8 cellular contexts compared by ENCODE assay signal in genomic region chr20:47576516-47577033, GRCh38.
A peak's percentile ranks its signal among the peaks of the same experiment; 100 is the strongest.
DNase-seq lines count a peak whose midpoint lies in the region; ATAC-seq and TF ChIP-seq lines count a peak whose summit lies in the region.

No MANE protein-coding gene starts in this region.

- no peaks in the 10 kb centered on the region for H3K27me3 Mint-ChIP-seq in activated CD8-positive, alpha-beta memory T cell treated with anti-CD3 and anti-CD28 coated beads, Interleukin-2, amount 10 ng/mL, durations not matched to agents 7 days and 5 days

- peak overlapping the region; percentile 50 for H3K4me3 Mint-ChIP-seq in activated CD8-positive, alpha-beta memory T cell treated with anti-CD3 and anti-CD28 coated beads, Interleukin-2, amount 10 ng/mL, durations not matched to agents 7 days and 5 days

- intact Hi-C loops in heart left ventricle (cut with DNase I), result loop anchor here in 7 of 10 donors (2.0 to 10.0 kb wide), 5 partner anchors 36 to 89 kb away; partner anchors contain the start of gene NCOA3 (in 6 of the 7)

- peaks cover 52% of the 10 kb centered on the region for H3K4me1 Mint-ChIP-seq in activated CD8-positive, alpha-beta memory T cell treated with anti-CD3 and anti-CD28 coated beads, Interleukin-2, amount 10 ng/mL, durations not matched to agents 7 days and 5 days

- peak in 2 of 12 donors; percentile 19 to 22 for TF ChIP-seq CTCF in heart left ventricle (IDR thresholded peaks at IDR 0.05)

- H3K9me3 Mint-ChIP-seq in activated CD8-positive, alpha-beta memory T cell treated with anti-CD3 and anti-CD28 coated beads, Interleukin-2, amount 10 ng/mL, durations not matched to agents 7 days and 5 days (ENCODE audit: low read depth), result no peaks in the 10 kb centered on the region

- H3K9me3 ChIP-seq in adipocyte (ENCODE audit: control insufficient read depth, low read length) (peaks cover 2% of the 10 kb centered on the region), heart left ventricle (peaks cover 0 to 6% (median 1%) of the 10 kb centered on the region in 12 donors)

- CTCF ChIA-PET in activated CD8-positive, alpha-beta memory T cell treated with anti-CD3 and anti-CD28 coated beads, Interleukin-2, amount 10 ng/mL, durations not matched to agents 7 days and 5 days (lab: Charles Lee), result interaction anchor here (0.8 to 1.8 kb wide), 2 partner anchors 19 to 37 kb away, joined by 3 to 9 read pairs; no protein-coding TSS in a partner anchor

- DNase-seq in activated CD8-positive, alpha-beta memory T cell treated with anti-CD3 and anti-CD28 coated beads, Interleukin-2, amount 10 ng/mL, durations not matched to agents 7 days and 5 days, result no peak
- no peak for DNase-seq in activated CD8-positive, alpha-beta memory T cell treated with anti-CD3 and anti-CD28 coated beads, Interleukin-2, amount 50 U/mL, for 4 hours
- DNase-seq in NCI-H524 treated with DMSO at 0.1 percent for 48 hours (lab: John Stamatoyannopoulos, UW) (peak; percentile 47), adipocyte (ENCODE audit: low read depth) (peak; percentile 90), heart left ventricle (peak in 4 of 5 donors; percentile 55 to 81 (median 70)), pulmonary artery endothelial cell (ENCODE audit: low read depth, low spot score) (peak; percentile 77)

- peak overlapping the region in 11 of 12 donors; percentile 39 to 78 (median 62) for H3K27ac ChIP-seq in heart left ventricle

- H3K4me3 ChIP-seq in adipocyte (ENCODE audit: low read length) (peak overlapping the region; percentile 71), heart left ventricle (peak overlapping the region in 8 of 12 donors; percentile 6 to 44 (median 23))

- H3K4me1 ChIP-seq in adipocyte (ENCODE audit: control insufficient read depth, insufficient read depth, low read length) (peaks cover 40% of the 10 kb centered on the region), heart left ventricle (peaks cover 18 to 88% (median 70%) of the 10 kb centered on the region in 12 donors)

- 0 to 2% (median 1%) methylated on average over 4 of the region's 4 CpGs for WGBS in heart left ventricle, 4 donors

- TF ChIP-seq POLR2A in heart left ventricle (IDR thresholded peaks at IDR 0.05), result peak in 1 of 2 donors; percentile 22

- H3K27ac Mint-ChIP-seq in activated CD8-positive, alpha-beta memory T cell treated with anti-CD3 and anti-CD28 coated beads, Interleukin-2, amount 10 ng/mL, durations not matched to agents 7 days and 5 days, result peak overlapping the region; percentile 60

- H3K36me3 ChIP-seq in adipocyte (ENCODE audit: control insufficient read depth, insufficient read depth, low read length, severe bottlenecking) (peaks cover 5% of the 10 kb centered on the region), heart left ventricle (peaks cover 0 to 3% (median 0%) of the 10 kb centered on the region in 9 donors)

- H3K36me3 Mint-ChIP-seq in activated CD8-positive, alpha-beta memory T cell treated with anti-CD3 and anti-CD28 coated beads, Interleukin-2, amount 10 ng/mL, durations not matched to agents 7 days and 5 days, result peaks cover 13% of the 10 kb centered on the region

- H3K9ac ChIP-seq in adipocyte (ENCODE audit: low read length), result peak overlapping the region; percentile 69

- H3K27me3 ChIP-seq in adipocyte (replicated peaks; ENCODE audit: control insufficient read depth, insufficient read depth, low read length), result no peaks in the 10 kb centered on the region
- H3K27me3 ChIP-seq in heart left ventricle, result no peaks in the 10 kb centered on the region

- ATAC-seq in activated CD8-positive, alpha-beta memory T cell treated with anti-CD3 and anti-CD28 coated beads, Interleukin-2, amount 10 ng/mL, durations not matched to agents 7 days and 5 days, result peak; percentile 83
- ATAC-seq in HG02981 (IDR thresholded peaks at IDR 0.05; ENCODE audit: unreplicated experiment) (peak; percentile 68), heart left ventricle (peak; percentile 85 to 97 (median 94)), HG02970 (IDR thresholded peaks at IDR 0.05; ENCODE audit: low FRiP score, unreplicated experiment) (no peak)

Comparison
In these comparisons a context has a peak if more than half of its experiments do, and no peak if none do; other contexts are left out.
1. DNase-seq: peak in NCI-H524 treated with DMSO at 0.1 percent for 48 hours (single experiment), adipocyte (single experiment), heart left ventricle (4 of 5) and pulmonary artery endothelial cell (single experiment); none in activated CD8-positive, alpha-beta memory T cell treated with anti-CD3 and anti-CD28 coated beads, Interleukin-2, amount 10 ng/mL, durations not matched to agents 7 days and 5 days (single experiment) and activated CD8-positive, alpha-beta memory T cell treated with anti-CD3 and anti-CD28 coated beads, Interleukin-2, amount 50 U/mL, for 4 hours (single experiment).